15 cellular contexts compared by ENCODE assay signal in genomic region chr7:151109094-151110048, GRCh38. TPM values are rescaled to one million over a fixed set of nuclear protein-coding genes. Genes with fewer than 3 reads are reported as not detected.
DNase-seq lines count a peak whose midpoint lies in the region; ATAC-seq and TF ChIP-seq lines count a peak whose summit lies in the region.
"Had no signal": no experiment of that assay in that cellular context is flagged by ENCODE, and none has a peak within 500 bp of the region (broad histone marks: within the 10 kb centered on the region; RNA-seq: fewer than 3 reads in every experiment).

No MANE protein-coding gene starts in this region.

- H3K4me1 ChIP-seq in esophagus squamous epithelium = peaks cover 14 to 52% (median 24%) of the 10 kb centered on the region in 3 donors
- no peaks in the 10 kb centered on the region for H3K4me1 ChIP-seq in right lobe of liver

- H3K9me3 ChIP-seq in esophagus squamous epithelium (no peaks in the 10 kb centered on the region), right lobe of liver (no peaks in the 10 kb centered on the region)
- H3K9me3 ChIP-seq: testis had no signal

- H3K27ac ChIP-seq in esophagus squamous epithelium (peak overlapping the region in 3 of 4 donors; percentile 32 to 60 (median 45)), right lobe of liver (no peak overlapping the region)
- H3K27ac ChIP-seq: testis had no signal

- TF ChIP-seq POLR2A in esophagus squamous epithelium (IDR thresholded peaks at IDR 0.05) (no peak), right lobe of liver (IDR thresholded peaks at IDR 0.05) (no peak)

- no peaks in the 10 kb centered on the region for H3K4me1 Mint-ChIP-seq in activated CD4-positive, alpha-beta T cell treated with anti-CD3 and anti-CD28 coated beads, Interleukin-2, amount 10 ng/mL, durations not matched to agents 7 days and 5 days

- 64 to 74% methylated on average over 9 to 11 of the region's 15 CpGs for WGBS in esophagus squamous epithelium, 2 donors
- 79% methylated on average over 8 of the region's 15 CpGs for WGBS in right lobe of liver (ENCODE audit: insufficient coverage, low coverage, low lambda C conversion rate, missing lambda C conversion rate)

- CTCF ChIA-PET in activated CD4-positive, alpha-beta T cell treated with anti-CD3 and anti-CD28 coated beads, Interleukin-2, amount 10 ng/mL, durations not matched to agents 7 days and 5 days (lab: Charles Lee) = interaction anchor here (0.6 to 1.8 kb wide), 4 partner anchors 15 to 1046 kb away, joined by 3 to 8 read pairs (median 6); no protein-coding TSS in a partner anchor

- H3K27ac Mint-ChIP-seq in activated CD4-positive, alpha-beta T cell treated with anti-CD3 and anti-CD28 coated beads, Interleukin-2, amount 10 ng/mL, durations not matched to agents 7 days and 5 days = peak overlapping the region; percentile 13
- H3K27ac Mint-ChIP-seq: activated CD8-positive, alpha-beta T cell treated with anti-CD3 and anti-CD28 coated beads, Interleukin-2, amount 10 ng/mL, durations not matched to agents 7 days and 5 days; naive B cell had no signal

- no peak overlapping the region for H3K4me3 Mint-ChIP-seq in activated CD4-positive, alpha-beta T cell treated with anti-CD3 and anti-CD28 coated beads, Interleukin-2, amount 10 ng/mL, durations not matched to agents 7 days and 5 days
- H3K4me3 Mint-ChIP-seq: activated CD8-positive, alpha-beta T cell treated with anti-CD3 and anti-CD28 coated beads, Interleukin-2, amount 10 ng/mL, durations not matched to agents 7 days and 5 days; naive B cell had no signal

- intact Hi-C loops in esophagus squamous epithelium (cut with DNase I) (loop anchor here (5.0 to 10.0 kb wide), 2 partner anchors 82 to 215 kb away; partner anchors contain the start of gene ABCB8), right lobe of liver (cut with DNase I) (loop anchor here in 1 of 2 donors (5.0 kb wide), 1 partner anchor 77 kb away; no protein-coding TSS in a partner anchor)

- H3K27me3 ChIP-seq in esophagus squamous epithelium (no peaks in the 10 kb centered on the region), right lobe of liver (no peaks in the 10 kb centered on the region)
- H3K27me3 ChIP-seq: testis had no signal

- H3K9me3 Mint-ChIP-seq in activated CD4-positive, alpha-beta T cell treated with anti-CD3 and anti-CD28 coated beads, Interleukin-2, amount 10 ng/mL, durations not matched to agents 7 days and 5 days = no peaks in the 10 kb centered on the region
- H3K9me3 Mint-ChIP-seq: naive B cell had no signal

- H3K27me3 Mint-ChIP-seq in activated CD4-positive, alpha-beta T cell treated with anti-CD3 and anti-CD28 coated beads, Interleukin-2, amount 10 ng/mL, durations not matched to agents 7 days and 5 days = no peaks in the 10 kb centered on the region

- H3K36me3 Mint-ChIP-seq in activated CD4-positive, alpha-beta T cell treated with anti-CD3 and anti-CD28 coated beads, Interleukin-2, amount 10 ng/mL, durations not matched to agents 7 days and 5 days (ENCODE audit: low read depth) = no peaks in the 10 kb centered on the region
- H3K36me3 Mint-ChIP-seq: naive B cell had no signal

- H3K4me3 ChIP-seq in esophagus squamous epithelium (no peak overlapping the region), right lobe of liver (no peak overlapping the region)
- H3K4me3 ChIP-seq: testis had no signal

- TF ChIP-seq CTCF in esophagus squamous epithelium (IDR thresholded peaks at IDR 0.05) (no peak), right lobe of liver (IDR thresholded peaks at IDR 0.05) (no peak)

- POLR2A ChIA-PET in activated CD4-positive, alpha-beta T cell treated with anti-CD3 and anti-CD28 coated beads, Interleukin-2, amount 10 ng/mL, durations not matched to agents 7 days and 5 days (lab: Charles Lee) = no interaction called here

- H3K36me3 ChIP-seq in esophagus squamous epithelium (no peaks in the 10 kb centered on the region), right lobe of liver (no peaks in the 10 kb centered on the region)

- no peak for DNase-seq in activated CD4-positive, alpha-beta T cell treated with anti-CD3 and anti-CD28 coated beads, Interleukin-2, amount 10 ng/mL, durations not matched to agents 7 days and 5 days
- DNase-seq in activated CD4-positive, alpha-beta T cell treated with anti-CD3 and anti-CD28 coated beads for 1 hour = no peak
- DNase-seq in esophagus squamous epithelium (lab: John Stamatoyannopoulos, UW) (no peak), right lobe of liver (no peak), SW 1271 (lab: John Stamatoyannopoulos, UW) (no peak)
- no peak for DNase-seq in activated effector memory CD4-positive, alpha-beta T cell treated with Interleukin-2 at 50 U/mL for 16 hours
- DNase-seq: activated CD8-positive, alpha-beta T cell treated with anti-CD3 and anti-CD28 coated beads, Interleukin-2, amount 10 ng/mL, durations not matched to agents 7 days and 5 days; activated naive CD4-positive, alpha-beta T cell treated with Interleukin-2 at 50 U/mL for 16 hours; caudate nucleus; MM.1S; naive B cell; NCI-H2171; testis had no signal

- ATAC-seq in right lobe of liver = peak; percentile 32 to 65 (median 50)
- no peak for ATAC-seq in GM18861 (IDR thresholded peaks at IDR 0.05; ENCODE audit: unreplicated experiment)
- no peak for ATAC-seq in GM18502 (IDR thresholded peaks at IDR 0.05; ENCODE audit: poor library complexity, unreplicated experiment)
- ATAC-seq: activated CD8-positive, alpha-beta T cell treated with anti-CD3 and anti-CD28 coated beads, Interleukin-2, amount 10 ng/mL, durations not matched to agents 7 days and 5 days had no signal

RNA-seq across cellular contexts. Expression of gene AGAP3, which starts 23.1 kb away (rescaled TPM):
- 10 to 100 TPM; 18.1 to 19.7 TPM for total RNA-seq in activated CD4-positive, alpha-beta T cell treated with anti-CD3 and anti-CD28 coated beads, Interleukin-2, amount 10 ng/mL, durations not matched to agents 7 days and 5 days
- 100 to 1,000 TPM in 1 of 4 donors, 10 to 100 TPM in 3; 68.6 to 100 (median 72.2) TPM for total RNA-seq in esophagus squamous epithelium
- total RNA-seq in right lobe of liver = 10 to 100 TPM; 36.3 to 44.3 (median 39.5) TPM

RNA-seq across cellular contexts. Expression of gene TMUB1, which starts 26.1 kb away (rescaled TPM):
- 10 to 100 TPM; 73.7 to 77.1 TPM for total RNA-seq in activated CD4-positive, alpha-beta T cell treated with anti-CD3 and anti-CD28 coated beads, Interleukin-2, amount 10 ng/mL, durations not matched to agents 7 days and 5 days
- total RNA-seq in esophagus squamous epithelium (10 to 100 TPM; 28.4 to 51.0 (median 35.2) TPM), right lobe of liver (10 to 100 TPM; 27.7 to 63.1 (median 41.8) TPM)

RNA-seq across cellular contexts. Expression of gene FASTK, which starts 28.8 kb away (rescaled TPM):
- 10 to 100 TPM; 76.4 to 85.9 TPM for total RNA-seq in activated CD4-positive, alpha-beta T cell treated with anti-CD3 and anti-CD28 coated beads, Interleukin-2, amount 10 ng/mL, durations not matched to agents 7 days and 5 days
- total RNA-seq in esophagus squamous epithelium (10 to 100 TPM; 43.0 to 83.6 (median 75.9) TPM), right lobe of liver (10 to 100 TPM; 33.4 to 48.8 (median 43.9) TPM)

RNA-seq across cellular contexts. Expression of gene SLC4A2, which starts 50.0 kb away (rescaled TPM):
- 100 to 1,000 TPM; 106 to 114 TPM for total RNA-seq in activated CD4-positive, alpha-beta T cell treated with anti-CD3 and anti-CD28 coated beads, Interleukin-2, amount 10 ng/mL, durations not matched to agents 7 days and 5 days
- total RNA-seq in esophagus squamous epithelium (10 to 100 TPM; 39.8 to 53.7 (median 45.0) TPM), right lobe of liver (100 to 1,000 TPM in 4 of 6 experiments, 10 to 100 TPM in 2; 74.0 to 140 (median 106) TPM)

RNA-seq across cellular contexts. Expression of gene CDK5, which starts 51.7 kb away (rescaled TPM):
- 10 to 100 TPM; 26.0 to 26.9 TPM for total RNA-seq in activated CD4-positive, alpha-beta T cell treated with anti-CD3 and anti-CD28 coated beads, Interleukin-2, amount 10 ng/mL, durations not matched to agents 7 days and 5 days
- total RNA-seq in esophagus squamous epithelium (10 to 100 TPM in 2 of 4 donors, 1 to 10 TPM in 2; 3.8 to 12.9 (median 8.6) TPM), right lobe of liver (1 to 10 TPM; 5.0 to 9.6 (median 6.1) TPM)

Comparison
In these comparisons a context has a peak if more than half of its experiments do, and no peak if none do; other contexts are left out.
1. H3K27ac ChIP-seq: peak in esophagus squamous epithelium (3 of 4); none in right lobe of liver (0 of 3).
2. ATAC-seq: peak in right lobe of liver (4 of 4); none in GM18861 (single experiment) and GM18502 (single experiment).